ENCODE assay signal across 8 cellular contexts in genomic region chr7:104982773-104983619, GRCh38. TPM values are rescaled to one million over a fixed set of nuclear protein-coding genes. Genes with fewer than 3 reads are reported as not detected.
DNase-seq lines count a peak whose midpoint lies in the region; ATAC-seq and TF ChIP-seq lines count a peak whose summit lies in the region.

No MANE protein-coding gene starts in this region.

- peak overlapping the region; percentile 75 for H3K4me3 ChIP-seq in ACC112 (ENCODE audit: low read depth, low read length)
- peak overlapping the region; percentile 50 for H3K4me3 ChIP-seq in HAP-1
- H3K4me3 ChIP-seq in fibroblast of the aortic adventitia (ENCODE audit: low read depth, low read length): peak overlapping the region; percentile 72
- peak overlapping the region; percentile 64 for H3K4me3 ChIP-seq in retinal pigment epithelial cell (ENCODE audit: low read length)

- TF ChIP-seq CTCF in fibroblast of the aortic adventitia (IDR thresholded peaks at IDR 0.05; ENCODE audit: insufficient read depth, low read length) (no peak), retinal pigment epithelial cell (conservative IDR thresholded peaks at IDR 0.05; ENCODE audit: low read depth, low read length) (no peak)

- H3K27me3 ChIP-seq in ACC112 (ENCODE audit: insufficient read depth, low read length) (no peaks in the 10 kb centered on the region), HAP-1 (ENCODE audit: low read depth) (no peaks in the 10 kb centered on the region)

- ATAC-seq in SK-N-SH treated with all-trans-retinoic acid at 6 μM for 48 hours: no peak
- ATAC-seq in GM21576 (IDR thresholded peaks at IDR 0.05; ENCODE audit: unreplicated experiment): no peak

- H3K79me2 ChIP-seq in ACC112 (ENCODE audit: control insufficient read depth, insufficient read depth, low read length, unreplicated experiment): peaks cover 65% of the 10 kb centered on the region

- DNase-seq in HAP-1 (ENCODE audit: low spot score in 2 of 2) (no peak), fibroblast of the aortic adventitia (ENCODE audit: low read depth) (no peak), retinal pigment epithelial cell (ENCODE audit: low read depth) (no peak), 8988T (no peak), middle frontal gyrus (ENCODE audit: extremely low spot score, low spot score) (no peak)

- H3K36me3 ChIP-seq in ACC112 (ENCODE audit: insufficient read depth, low read length) (0 out of 2 replicates have a peak, but pooled peaks cover 6% of the 10 kb centered on the region), HAP-1 (replicated peaks) (no peaks in the 10 kb centered on the region)

- no peaks in the 10 kb centered on the region for H3K9me3 ChIP-seq in HAP-1

- H3K4me1 ChIP-seq in ACC112 (ENCODE audit: control insufficient read depth, insufficient read depth, low read length, unreplicated experiment) (peaks cover 87% of the 10 kb centered on the region), HAP-1 (peaks cover 60% of the 10 kb centered on the region)

- peak overlapping the region; percentile 99 for H3K27ac ChIP-seq in ACC112 (ENCODE audit: low read depth, low read length)

- in situ Hi-C loops in HAP-1 (cut with MboI; ENCODE audit: low sequenced_read_pairs): no loop called here

- H2AFZ ChIP-seq in ACC112 (ENCODE audit: low read length, unreplicated experiment): peak overlapping the region; percentile 46

TF ChIP-seq in SK-N-SH treated with all-trans-retinoic acid at 6 μM for 48 hours, 23 proteins besides CTCF, POLR2A, EP300 and RAD21:
- TF ChIP-seq GLIS3 (CRISPR knock-in tag; IDR thresholded peaks at IDR 0.05) (0 out of 2 replicates have a peak, but pooled peaks have one; percentile 31), POU6F1 (CRISPR knock-in tag; IDR thresholded peaks at IDR 0.05; ENCODE audit: borderline replicate concordance, low read depth) (no peak)

RNA-seq across cellular contexts. Expression of gene KMT2E, which starts 31.0 kb away (rescaled TPM):
- total RNA-seq in fibroblast of the aortic adventitia (ENCODE audit: low replicate concordance): 75.9 and 132 TPM in 2 replicates
